In genomic region chr7:151875862-151876111, GRCh38 we compare ENCODE assay signal across 8 cellular contexts. TPM values are rescaled to one million over a fixed set of nuclear protein-coding genes. Genes with fewer than 3 reads are reported as not detected.
DNase-seq lines count a peak whose midpoint lies in the region; ATAC-seq and TF ChIP-seq lines count a peak whose summit lies in the region.

No MANE protein-coding gene starts in this region.

- no peak for DNase-seq in WTC11 (ENCODE audit: low spot score)
- no peak for DNase-seq in glutamatergic neuron
- DNase-seq in NCI-H748 (lab: John Stamatoyannopoulos, UW; ENCODE audit: unreplicated experiment): no peak
- DNase-seq in posterior vena cava (ENCODE audit: low spot score): no peak

- H3K4me3 Mint-ChIP-seq in WTC11 (peak overlapping the region; percentile 86), glutamatergic neuron (ENCODE audit: unreplicated experiment) (peak overlapping the region; percentile 90)

- no peaks in the 10 kb centered on the region for H3K36me3 Mint-ChIP-seq in WTC11
- H3K36me3 Mint-ChIP-seq in glutamatergic neuron (ENCODE audit: unreplicated experiment): no peaks in the 10 kb centered on the region

- POLR2A ChIA-PET in WTC11 (lab: Charles Lee): no interaction called here

- H3K4me1 ChIP-seq in rectal smooth muscle tissue (ENCODE audit: control insufficient read depth, insufficient read depth, low read length): no peaks in the 10 kb centered on the region

- TF ChIP-seq CTCF in WTC11 (IDR thresholded peaks at IDR 0.05): no peak
- TF ChIP-seq CTCF in glutamatergic neuron (IDR thresholded peaks at IDR 0.05; ENCODE audit: partially characterized antibody, unreplicated experiment): no peak

- H3K27me3 Mint-ChIP-seq in WTC11 (ENCODE audit: low read depth): peaks cover 42% of the 10 kb centered on the region
- no peaks in the 10 kb centered on the region for H3K27me3 Mint-ChIP-seq in glutamatergic neuron (ENCODE audit: unreplicated experiment)

- peak overlapping the region; percentile 47 for H3K9ac ChIP-seq in rectal smooth muscle tissue (ENCODE audit: low read length)

- H3K36me3 ChIP-seq in rectal smooth muscle tissue (ENCODE audit: control insufficient read depth, insufficient read depth, low read length): no peaks in the 10 kb centered on the region

- CTCF ChIA-PET in WTC11 (lab: Charles Lee): interaction anchor here (0.7 to 3.1 kb wide), 4 partner anchors 11 to 93 kb away, joined by 3 to 19 read pairs (median 4); no protein-coding TSS in a partner anchor

- H3K4me1 Mint-ChIP-seq in WTC11 (peaks cover 8% of the 10 kb centered on the region), glutamatergic neuron (ENCODE audit: low read depth, unreplicated experiment) (peaks cover 4% of the 10 kb centered on the region)

- no peaks in the 10 kb centered on the region for H3K27me3 ChIP-seq in rectal smooth muscle tissue (ENCODE audit: control insufficient read depth, insufficient read depth, low read length)

- H3K27ac Mint-ChIP-seq in WTC11 (no peak overlapping the region), glutamatergic neuron (ENCODE audit: unreplicated experiment) (no peak overlapping the region)

- H3K27ac ChIP-seq in rectal smooth muscle tissue (ENCODE audit: low read depth, low read length): peak overlapping the region; percentile 67

- H3K4me3 ChIP-seq in rectal smooth muscle tissue (ENCODE audit: low read length): peak overlapping the region; percentile 90

- intact Hi-C loops in posterior vena cava (cut with DNase I): loop anchor here (10.0 kb wide), 2 partner anchors 59 to 91 kb away; no protein-coding TSS in a partner anchor

- no peaks in the 10 kb centered on the region for H3K9me3 Mint-ChIP-seq in WTC11
- peaks cover 2% of the 10 kb centered on the region for H3K9me3 Mint-ChIP-seq in glutamatergic neuron (ENCODE audit: unreplicated experiment)

- ATAC-seq in GM19351 (IDR thresholded peaks at IDR 0.05; ENCODE audit: unreplicated experiment) (peak; percentile 33), WTC11 (peak; percentile 56; the same call in 1 of the 2 replicates), HG02610 (IDR thresholded peaks at IDR 0.05; ENCODE audit: unreplicated experiment) (no peak), GM19463 (IDR thresholded peaks at IDR 0.05; ENCODE audit: unreplicated experiment) (no peak)

TF ChIP-seq in WTC11, 78 proteins besides CTCF, POLR2A, EP300 and RAD21:
- TF ChIP-seq STAT6 (CRISPR knock-in tag; conservative IDR thresholded peaks at IDR 0.05; ENCODE audit: low read depth): no peak
- no peak for TF ChIP-seq SMAD4 (CRISPR knock-in tag; IDR thresholded peaks at IDR 0.05)
- TF ChIP-seq USF2 (CRISPR knock-in tag; IDR thresholded peaks at IDR 0.05): no peak
- no peak for TF ChIP-seq OVOL2 (CRISPR knock-in tag; IDR thresholded peaks at IDR 0.05; ENCODE audit: borderline replicate concordance)
- TF ChIP-seq FOXJ3 (CRISPR knock-in tag; IDR thresholded peaks at IDR 0.05; ENCODE audit: borderline replicate concordance): no peak
- TF ChIP-seq SP1 (CRISPR knock-in tag; conservative IDR thresholded peaks at IDR 0.05): no peak
- no peak for TF ChIP-seq EMX1 (CRISPR knock-in tag; IDR thresholded peaks at IDR 0.05)
- no peak for TF ChIP-seq TEAD1 (CRISPR knock-in tag; IDR thresholded peaks at IDR 0.05)
- no peak for TF ChIP-seq ELF4 (CRISPR knock-in tag; IDR thresholded peaks at IDR 0.05; ENCODE audit: low read depth)
- no peak for TF ChIP-seq CDX4 (CRISPR knock-in tag; IDR thresholded peaks at IDR 0.05; ENCODE audit: borderline replicate concordance)
- no peak for TF ChIP-seq TP53 (CRISPR knock-in tag; IDR thresholded peaks at IDR 0.05)
- TF ChIP-seq NR2C2 (CRISPR knock-in tag; IDR thresholded peaks at IDR 0.05): no peak
- no peak for TF ChIP-seq ZNF671 (CRISPR knock-in tag; IDR thresholded peaks at IDR 0.05)
- no peak for TF ChIP-seq PREB (CRISPR knock-in tag; IDR thresholded peaks at IDR 0.05; ENCODE audit: borderline replicate concordance)

RNA-seq across cellular contexts. Expression of gene PRKAG2, which starts 1.1 kb away (rescaled TPM):
- total RNA-seq in WTC11 (2021) (14.7 to 20.3 TPM (median 17.0 TPM) in 3 replicates), glutamatergic neuron (ENCODE audit: unreplicated experiment) (24.7 TPM), posterior vena cava (10 to 100 TPM; 91.8 to 94.2 TPM)

Comparison
In these comparisons a context has a peak if more than half of its experiments do, and no peak if none do; other contexts are left out.
1. ATAC-seq: peak in GM19351 (single experiment) and WTC11 (single experiment); none in HG02610 (single experiment) and GM19463 (single experiment).